ENCODE assay signal across 8 cellular contexts in the genomic region with DNA sequence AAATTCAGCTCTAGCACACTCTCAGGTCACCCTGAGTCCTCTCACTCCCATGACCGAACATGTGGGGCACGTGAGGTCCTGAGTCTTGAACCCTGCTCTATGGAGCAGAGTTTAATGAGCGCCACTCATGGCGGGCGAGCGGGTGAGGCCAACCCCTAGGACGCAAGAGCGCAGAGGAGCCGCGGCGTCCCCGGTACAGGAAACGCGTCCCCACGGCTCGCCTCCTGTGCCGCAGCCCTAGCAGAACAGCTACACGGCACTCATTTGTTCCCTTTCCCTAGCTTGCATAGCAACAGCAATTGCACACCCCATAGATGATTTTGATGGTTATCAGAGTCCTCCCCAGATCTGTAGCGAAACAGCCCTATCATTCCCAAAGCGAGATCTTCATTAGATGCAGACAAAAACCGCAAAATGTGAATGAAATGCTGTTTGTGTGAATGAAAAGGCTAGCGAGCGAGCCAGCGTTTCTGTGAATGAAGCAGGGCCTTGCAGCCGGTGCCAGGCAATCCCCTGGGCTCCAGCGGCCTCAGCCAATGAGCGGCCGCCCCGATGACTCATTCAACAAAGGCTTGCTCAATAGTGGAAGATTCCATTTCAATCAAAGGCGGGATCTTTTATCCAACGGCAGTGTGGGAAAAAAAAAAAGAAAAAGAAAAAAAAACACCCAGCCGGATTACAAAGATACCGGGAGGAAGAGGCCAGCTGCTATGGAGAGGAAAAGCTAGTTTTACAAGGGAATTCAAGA. TPM values are rescaled to one million over a fixed set of nuclear protein-coding genes. Genes with fewer than 3 reads are reported as not detected.
A peak's percentile ranks its signal among the peaks of the same experiment; 100 is the strongest.
DNase-seq lines count a peak whose midpoint lies in the region; ATAC-seq, FAIRE-seq and TF ChIP-seq lines count a peak whose summit lies in the region.

No MANE protein-coding gene starts in this region.

- DNase-seq in DMS79 treated with DMSO at 0.1 percent for 48 hours (lab: John Stamatoyannopoulos, UW) (peak; percentile 78), Kasumi-1 (lab: John Stamatoyannopoulos, UW) (peak; percentile 91 to 96), RCC 7860 (ENCODE audit: low spot score) (peak; percentile 91), amniotic stem cell (lab: John Stamatoyannopoulos, UW) (peak; percentile 87), cardiac muscle cell (ENCODE audit: low read depth in 1 of 2, low spot score in 1 of 2) (peak; percentile 80 to 98), non-pigmented ciliary epithelial cell (ENCODE audit: low read depth) (peak; percentile 83), transverse colon (peak; percentile 86)

- ATAC-seq in HG03025 (IDR thresholded peaks at IDR 0.05; ENCODE audit: low FRiP score, unreplicated experiment) = no peak

- intact Hi-C loops in transverse colon (cut with DNase I; ENCODE audit: low total_unique reads) = no loop called here

- WGBS in transverse colon (ENCODE audit: low coverage in 1 of 2), 2 donors = 3 to 4% methylated on average over 6 to 33 of the region's 33 CpGs

- H3K36me3 ChIP-seq in cardiac muscle cell = no peaks in the 10 kb centered on the region
- H3K36me3 ChIP-seq in transverse colon = no peaks in the 10 kb centered on the region

- H3K4me3 ChIP-seq in cardiac muscle cell (peak overlapping the region; percentile 20), transverse colon (peak overlapping the region in 3 of 4 donors; percentile 20 to 39 (median 24))

- peak; percentile 63 for TF ChIP-seq POLR2A in transverse colon (IDR thresholded peaks at IDR 0.05)

- in situ Hi-C loops in transverse colon (cut with MboI; ENCODE audit: low pct_ligation_motif_present in 1 of 4, low pct_unique_long_range_greater_than_20kb in 1 of 4, low sequenced_read_pairs in 3 of 4) = no loop called here

- H3K27me3 ChIP-seq in cardiac muscle cell (peaks cover 54% of the 10 kb centered on the region), transverse colon (peaks cover 39% of the 10 kb centered on the region)

- peak; percentile 96 for FAIRE-seq in RCC 7860 (lab: Jason Lieb, UNC)

- H3K9me3 ChIP-seq in cardiac muscle cell (ENCODE audit: low read depth) (no peaks in the 10 kb centered on the region), transverse colon (no peaks in the 10 kb centered on the region)

- TF ChIP-seq EP300 in transverse colon (IDR thresholded peaks at IDR 0.05; ENCODE audit: low read depth) = no peak

- H3K4me1 ChIP-seq in cardiac muscle cell (ENCODE audit: low read depth) (peaks cover 5% of the 10 kb centered on the region), transverse colon (peaks cover 2 to 35% (median 28%) of the 10 kb centered on the region in 4 donors)

- no peak overlapping the region for H3K27ac ChIP-seq in cardiac muscle cell
- H3K27ac ChIP-seq in transverse colon = peak overlapping the region; percentile 61 to 86 (median 75)

- no peak for TF ChIP-seq CTCF in cardiac muscle cell (IDR thresholded peaks at IDR 0.05; ENCODE audit: low read depth, low read length)
- no peak for TF ChIP-seq CTCF in transverse colon (IDR thresholded peaks at IDR 0.05)

RNA-seq across cellular contexts. Expression of a gene that starts 1.5 kb away (rescaled TPM):
- total RNA-seq in cardiac muscle cell (0.27 and 0.53 TPM in 2 replicates), transverse colon (1 to 10 TPM; 1.1 to 4.8 (median 2.7) TPM)
- polyA plus RNA-seq in cardiac muscle cell = 0.07 and 0.34 TPM in 2 replicates
